ENCODE assay signal across 1 cellular context in the genomic region with DNA sequence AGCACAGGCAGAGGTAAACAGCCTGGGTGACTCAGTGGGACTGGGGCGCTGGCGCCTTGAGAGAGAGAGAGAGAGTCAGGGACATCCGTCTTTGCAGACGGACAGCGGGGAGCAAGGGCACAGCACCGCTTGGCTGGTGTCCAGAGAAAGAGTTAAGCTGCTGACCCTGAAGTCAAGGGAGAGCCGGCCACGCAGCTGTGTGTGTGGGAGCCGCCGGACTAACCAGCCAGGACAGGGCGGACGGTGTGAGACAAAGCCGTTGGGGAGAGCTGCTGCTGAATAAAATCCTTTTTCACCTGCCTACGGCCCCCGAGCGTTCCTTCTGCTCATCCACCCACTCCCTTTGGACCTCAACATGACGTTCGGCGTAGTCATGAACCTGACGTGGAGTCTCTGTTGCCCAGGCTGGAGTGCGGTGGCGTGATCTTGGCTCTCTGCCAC.
TF ChIP-seq lines count a peak whose summit lies in the region.

No MANE protein-coding gene starts in this region.

TF ChIP-seq in K562, 482 proteins besides CTCF, POLR2A, EP300 and RAD21 (continued from another document and continues in another):
- TF ChIP-seq, protein P1, sequence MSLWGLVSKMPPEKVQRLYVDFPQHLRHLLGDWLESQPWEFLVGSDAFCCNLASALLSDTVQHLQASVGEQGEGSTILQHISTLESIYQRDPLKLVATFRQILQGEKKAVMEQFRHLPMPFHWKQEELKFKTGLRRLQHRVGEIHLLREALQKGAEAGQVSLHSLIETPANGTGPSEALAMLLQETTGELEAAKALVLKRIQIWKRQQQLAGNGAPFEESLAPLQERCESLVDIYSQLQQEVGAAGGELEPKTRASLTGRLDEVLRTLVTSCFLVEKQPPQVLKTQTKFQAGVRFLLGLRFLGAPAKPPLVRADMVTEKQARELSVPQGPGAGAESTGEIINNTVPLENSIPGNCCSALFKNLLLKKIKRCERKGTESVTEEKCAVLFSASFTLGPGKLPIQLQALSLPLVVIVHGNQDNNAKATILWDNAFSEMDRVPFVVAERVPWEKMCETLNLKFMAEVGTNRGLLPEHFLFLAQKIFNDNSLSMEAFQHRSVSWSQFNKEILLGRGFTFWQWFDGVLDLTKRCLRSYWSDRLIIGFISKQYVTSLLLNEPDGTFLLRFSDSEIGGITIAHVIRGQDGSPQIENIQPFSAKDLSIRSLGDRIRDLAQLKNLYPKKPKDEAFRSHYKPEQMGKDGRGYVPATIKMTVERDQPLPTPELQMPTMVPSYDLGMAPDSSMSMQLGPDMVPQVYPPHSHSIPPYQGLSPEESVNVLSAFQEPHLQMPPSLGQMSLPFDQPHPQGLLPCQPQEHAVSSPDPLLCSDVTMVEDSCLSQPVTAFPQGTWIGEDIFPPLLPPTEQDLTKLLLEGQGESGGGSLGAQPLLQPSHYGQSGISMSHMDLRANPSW (CRISPR knock-in tag; IDR thresholded peaks at IDR 0.05) = no peak
- TF ChIP-seq KLF16 (IDR thresholded peaks at IDR 0.05) (peak; percentile 61; the same call in 1 of the 2 replicates), HDGF (IDR thresholded peaks at IDR 0.05) (no peak), MAFG (tag; conservative IDR thresholded peaks at IDR 0.05) (no peak), GABPB1 (CRISPR knock-in tag; IDR thresholded peaks at IDR 0.05) (no peak), MCM5 (IDR thresholded peaks at IDR 0.05; ENCODE audit: low read depth) (no peak), BCOR (IDR thresholded peaks at IDR 0.05) (0 out of 2 replicates have a peak, but pooled peaks have one; percentile 42), BACH1 (tag; IDR thresholded peaks at IDR 0.05) (no peak), BRF1 (IDR thresholded peaks at IDR 0.05; ENCODE audit: borderline replicate concordance, extremely low read depth, insufficient read length) (no peak), YBX1 (IDR thresholded peaks at IDR 0.05) (no peak), PTTG1 (tag; IDR thresholded peaks at IDR 0.05; ENCODE audit: low read depth) (no peak), ZKSCAN3 (CRISPR knock-in tag; IDR thresholded peaks at IDR 0.05) (no peak), ZZZ3 (IDR thresholded peaks at IDR 0.05) (no peak), MAFK (IDR thresholded peaks at IDR 0.05; ENCODE audit: low read length) (no peak), CCAR2 (IDR thresholded peaks at IDR 0.05; ENCODE audit: low read depth, low read length) (no peak), FOXK2 (conservative IDR thresholded peaks at IDR 0.05 in 1 of 2, IDR thresholded peaks at IDR 0.05 in 1 of 2; ENCODE audit: low read depth in 2 of 2) (0 out of 4 replicates have a peak, but pooled peaks of 1 of the 2 experiments have one; percentile 35), ZNF253 (CRISPR knock-in tag; conservative IDR thresholded peaks at IDR 0.05) (no peak), GATA2 (CRISPR knock-in tag; IDR thresholded peaks at IDR 0.05) (no peak), MTA1 (IDR thresholded peaks at IDR 0.05; ENCODE audit: borderline replicate concordance) (peak; percentile 21; the same call in 1 of the 2 replicates), ZNF175 (CRISPR knock-in tag; IDR thresholded peaks at IDR 0.05; ENCODE audit: low read depth) (0 out of 2 replicates have a peak, but pooled peaks have one; percentile 20), ZNF134 (CRISPR knock-in tag; conservative IDR thresholded peaks at IDR 0.05) (no peak), ZNF354B (CRISPR knock-in tag; IDR thresholded peaks at IDR 0.05) (no peak), FOXK1 (CRISPR knock-in tag; IDR thresholded peaks at IDR 0.05; ENCODE audit: borderline replicate concordance) (no peak), ZNF146 (CRISPR knock-in tag; IDR thresholded peaks at IDR 0.05; ENCODE audit: unreplicated experiment) (no peak), RBM22 (IDR thresholded peaks at IDR 0.05; ENCODE audit: low read depth, low read length, poor library complexity, severe bottlenecking) (no peak), ZNF12 (CRISPR knock-in tag; IDR thresholded peaks at IDR 0.05) (no peak), E2F3 (CRISPR knock-in tag; IDR thresholded peaks at IDR 0.05) (0 out of 2 replicates have a peak, but pooled peaks have one; percentile 17), TCF3 (CRISPR knock-in tag; IDR thresholded peaks at IDR 0.05) (no peak), ZC3H8 (IDR thresholded peaks at IDR 0.05) (no peak), CSDE1 (IDR thresholded peaks at IDR 0.05) (no peak), ZNF561 (CRISPR knock-in tag; conservative IDR thresholded peaks at IDR 0.05) (no peak), NR2F6 (CRISPR knock-in tag; IDR thresholded peaks at IDR 0.05) (no peak), CBX3 (IDR thresholded peaks at IDR 0.05; ENCODE audit: borderline replicate concordance in 1 of 2, low read length in 2 of 2) (no peak)
- TF ChIP-seq, protein P2, sequence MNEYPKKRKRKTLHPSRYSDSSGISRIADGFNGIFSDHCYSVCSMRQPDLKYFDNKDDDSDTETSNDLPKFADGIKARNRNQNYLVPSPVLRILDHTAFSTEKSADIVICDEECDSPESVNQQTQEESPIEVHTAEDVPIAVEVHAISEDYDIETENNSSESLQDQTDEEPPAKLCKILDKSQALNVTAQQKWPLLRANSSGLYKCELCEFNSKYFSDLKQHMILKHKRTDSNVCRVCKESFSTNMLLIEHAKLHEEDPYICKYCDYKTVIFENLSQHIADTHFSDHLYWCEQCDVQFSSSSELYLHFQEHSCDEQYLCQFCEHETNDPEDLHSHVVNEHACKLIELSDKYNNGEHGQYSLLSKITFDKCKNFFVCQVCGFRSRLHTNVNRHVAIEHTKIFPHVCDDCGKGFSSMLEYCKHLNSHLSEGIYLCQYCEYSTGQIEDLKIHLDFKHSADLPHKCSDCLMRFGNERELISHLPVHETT (CRISPR knock-in tag; conservative IDR thresholded peaks at IDR 0.05 in 1 of 2, IDR thresholded peaks at IDR 0.05 in 1 of 2) = 0 out of 4 replicates have a peak, but pooled peaks of 1 of the 2 experiments have one; percentile 7
- TF ChIP-seq, protein P3, sequence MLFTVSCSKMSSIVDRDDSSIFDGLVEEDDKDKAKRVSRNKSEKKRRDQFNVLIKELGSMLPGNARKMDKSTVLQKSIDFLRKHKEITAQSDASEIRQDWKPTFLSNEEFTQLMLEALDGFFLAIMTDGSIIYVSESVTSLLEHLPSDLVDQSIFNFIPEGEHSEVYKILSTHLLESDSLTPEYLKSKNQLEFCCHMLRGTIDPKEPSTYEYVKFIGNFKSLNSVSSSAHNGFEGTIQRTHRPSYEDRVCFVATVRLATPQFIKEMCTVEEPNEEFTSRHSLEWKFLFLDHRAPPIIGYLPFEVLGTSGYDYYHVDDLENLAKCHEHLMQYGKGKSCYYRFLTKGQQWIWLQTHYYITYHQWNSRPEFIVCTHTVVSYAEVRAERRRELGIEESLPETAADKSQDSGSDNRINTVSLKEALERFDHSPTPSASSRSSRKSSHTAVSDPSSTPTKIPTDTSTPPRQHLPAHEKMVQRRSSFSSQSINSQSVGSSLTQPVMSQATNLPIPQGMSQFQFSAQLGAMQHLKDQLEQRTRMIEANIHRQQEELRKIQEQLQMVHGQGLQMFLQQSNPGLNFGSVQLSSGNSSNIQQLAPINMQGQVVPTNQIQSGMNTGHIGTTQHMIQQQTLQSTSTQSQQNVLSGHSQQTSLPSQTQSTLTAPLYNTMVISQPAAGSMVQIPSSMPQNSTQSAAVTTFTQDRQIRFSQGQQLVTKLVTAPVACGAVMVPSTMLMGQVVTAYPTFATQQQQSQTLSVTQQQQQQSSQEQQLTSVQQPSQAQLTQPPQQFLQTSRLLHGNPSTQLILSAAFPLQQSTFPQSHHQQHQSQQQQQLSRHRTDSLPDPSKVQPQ (CRISPR knock-in tag; IDR thresholded peaks at IDR 0.05; ENCODE audit: borderline replicate concordance) = no peak
- TF ChIP-seq, protein P4, sequence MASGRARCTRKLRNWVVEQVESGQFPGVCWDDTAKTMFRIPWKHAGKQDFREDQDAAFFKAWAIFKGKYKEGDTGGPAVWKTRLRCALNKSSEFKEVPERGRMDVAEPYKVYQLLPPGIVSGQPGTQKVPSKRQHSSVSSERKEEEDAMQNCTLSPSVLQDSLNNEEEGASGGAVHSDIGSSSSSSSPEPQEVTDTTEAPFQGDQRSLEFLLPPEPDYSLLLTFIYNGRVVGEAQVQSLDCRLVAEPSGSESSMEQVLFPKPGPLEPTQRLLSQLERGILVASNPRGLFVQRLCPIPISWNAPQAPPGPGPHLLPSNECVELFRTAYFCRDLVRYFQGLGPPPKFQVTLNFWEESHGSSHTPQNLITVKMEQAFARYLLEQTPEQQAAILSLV (tag; IDR thresholded peaks at IDR 0.05) = no peak
- TF ChIP-seq, protein P5, sequence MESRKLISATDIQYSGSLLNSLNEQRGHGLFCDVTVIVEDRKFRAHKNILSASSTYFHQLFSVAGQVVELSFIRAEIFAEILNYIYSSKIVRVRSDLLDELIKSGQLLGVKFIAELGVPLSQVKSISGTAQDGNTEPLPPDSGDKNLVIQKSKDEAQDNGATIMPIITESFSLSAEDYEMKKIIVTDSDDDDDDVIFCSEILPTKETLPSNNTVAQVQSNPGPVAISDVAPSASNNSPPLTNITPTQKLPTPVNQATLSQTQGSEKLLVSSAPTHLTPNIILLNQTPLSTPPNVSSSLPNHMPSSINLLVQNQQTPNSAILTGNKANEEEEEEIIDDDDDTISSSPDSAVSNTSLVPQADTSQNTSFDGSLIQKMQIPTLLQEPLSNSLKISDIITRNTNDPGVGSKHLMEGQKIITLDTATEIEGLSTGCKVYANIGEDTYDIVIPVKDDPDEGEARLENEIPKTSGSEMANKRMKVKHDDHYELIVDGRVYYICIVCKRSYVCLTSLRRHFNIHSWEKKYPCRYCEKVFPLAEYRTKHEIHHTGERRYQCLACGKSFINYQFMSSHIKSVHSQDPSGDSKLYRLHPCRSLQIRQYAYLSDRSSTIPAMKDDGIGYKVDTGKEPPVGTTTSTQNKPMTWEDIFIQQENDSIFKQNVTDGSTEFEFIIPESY (CRISPR knock-in tag; IDR thresholded peaks at IDR 0.05) = no peak
- TF ChIP-seq, protein P6, sequence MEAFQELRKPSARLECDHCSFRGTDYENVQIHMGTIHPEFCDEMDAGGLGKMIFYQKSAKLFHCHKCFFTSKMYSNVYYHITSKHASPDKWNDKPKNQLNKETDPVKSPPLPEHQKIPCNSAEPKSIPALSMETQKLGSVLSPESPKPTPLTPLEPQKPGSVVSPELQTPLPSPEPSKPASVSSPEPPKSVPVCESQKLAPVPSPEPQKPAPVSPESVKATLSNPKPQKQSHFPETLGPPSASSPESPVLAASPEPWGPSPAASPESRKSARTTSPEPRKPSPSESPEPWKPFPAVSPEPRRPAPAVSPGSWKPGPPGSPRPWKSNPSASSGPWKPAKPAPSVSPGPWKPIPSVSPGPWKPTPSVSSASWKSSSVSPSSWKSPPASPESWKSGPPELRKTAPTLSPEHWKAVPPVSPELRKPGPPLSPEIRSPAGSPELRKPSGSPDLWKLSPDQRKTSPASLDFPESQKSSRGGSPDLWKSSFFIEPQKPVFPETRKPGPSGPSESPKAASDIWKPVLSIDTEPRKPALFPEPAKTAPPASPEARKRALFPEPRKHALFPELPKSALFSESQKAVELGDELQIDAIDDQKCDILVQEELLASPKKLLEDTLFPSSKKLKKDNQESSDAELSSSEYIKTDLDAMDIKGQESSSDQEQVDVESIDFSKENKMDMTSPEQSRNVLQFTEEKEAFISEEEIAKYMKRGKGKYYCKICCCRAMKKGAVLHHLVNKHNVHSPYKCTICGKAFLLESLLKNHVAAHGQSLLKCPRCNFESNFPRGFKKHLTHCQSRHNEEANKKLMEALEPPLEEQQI (IDR thresholded peaks at IDR 0.05) = no peak
- TF ChIP-seq, protein P7, sequence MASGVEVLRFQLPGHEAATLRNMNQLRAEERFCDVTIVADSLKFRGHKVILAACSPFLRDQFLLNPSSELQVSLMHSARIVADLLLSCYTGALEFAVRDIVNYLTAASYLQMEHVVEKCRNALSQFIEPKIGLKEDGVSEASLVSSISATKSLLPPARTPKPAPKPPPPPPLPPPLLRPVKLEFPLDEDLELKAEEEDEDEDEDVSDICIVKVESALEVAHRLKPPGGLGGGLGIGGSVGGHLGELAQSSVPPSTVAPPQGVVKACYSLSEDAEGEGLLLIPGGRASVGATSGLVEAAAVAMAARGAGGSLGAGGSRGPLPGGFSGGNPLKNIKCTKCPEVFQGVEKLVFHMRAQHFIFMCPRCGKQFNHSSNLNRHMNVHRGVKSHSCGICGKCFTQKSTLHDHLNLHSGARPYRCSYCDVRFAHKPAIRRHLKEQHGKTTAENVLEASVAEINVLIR (CRISPR knock-in tag; IDR thresholded peaks at IDR 0.05) = no peak
- TF ChIP-seq, protein P8, sequence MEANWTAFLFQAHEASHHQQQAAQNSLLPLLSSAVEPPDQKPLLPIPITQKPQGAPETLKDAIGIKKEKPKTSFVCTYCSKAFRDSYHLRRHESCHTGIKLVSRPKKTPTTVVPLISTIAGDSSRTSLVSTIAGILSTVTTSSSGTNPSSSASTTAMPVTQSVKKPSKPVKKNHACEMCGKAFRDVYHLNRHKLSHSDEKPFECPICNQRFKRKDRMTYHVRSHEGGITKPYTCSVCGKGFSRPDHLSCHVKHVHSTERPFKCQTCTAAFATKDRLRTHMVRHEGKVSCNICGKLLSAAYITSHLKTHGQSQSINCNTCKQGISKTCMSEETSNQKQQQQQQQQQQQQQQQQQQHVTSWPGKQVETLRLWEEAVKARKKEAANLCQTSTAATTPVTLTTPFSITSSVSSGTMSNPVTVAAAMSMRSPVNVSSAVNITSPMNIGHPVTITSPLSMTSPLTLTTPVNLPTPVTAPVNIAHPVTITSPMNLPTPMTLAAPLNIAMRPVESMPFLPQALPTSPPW (CRISPR knock-in tag; IDR thresholded peaks at IDR 0.05) = no peak; the same call in none of the 2 replicates
- TF ChIP-seq, protein P9, sequence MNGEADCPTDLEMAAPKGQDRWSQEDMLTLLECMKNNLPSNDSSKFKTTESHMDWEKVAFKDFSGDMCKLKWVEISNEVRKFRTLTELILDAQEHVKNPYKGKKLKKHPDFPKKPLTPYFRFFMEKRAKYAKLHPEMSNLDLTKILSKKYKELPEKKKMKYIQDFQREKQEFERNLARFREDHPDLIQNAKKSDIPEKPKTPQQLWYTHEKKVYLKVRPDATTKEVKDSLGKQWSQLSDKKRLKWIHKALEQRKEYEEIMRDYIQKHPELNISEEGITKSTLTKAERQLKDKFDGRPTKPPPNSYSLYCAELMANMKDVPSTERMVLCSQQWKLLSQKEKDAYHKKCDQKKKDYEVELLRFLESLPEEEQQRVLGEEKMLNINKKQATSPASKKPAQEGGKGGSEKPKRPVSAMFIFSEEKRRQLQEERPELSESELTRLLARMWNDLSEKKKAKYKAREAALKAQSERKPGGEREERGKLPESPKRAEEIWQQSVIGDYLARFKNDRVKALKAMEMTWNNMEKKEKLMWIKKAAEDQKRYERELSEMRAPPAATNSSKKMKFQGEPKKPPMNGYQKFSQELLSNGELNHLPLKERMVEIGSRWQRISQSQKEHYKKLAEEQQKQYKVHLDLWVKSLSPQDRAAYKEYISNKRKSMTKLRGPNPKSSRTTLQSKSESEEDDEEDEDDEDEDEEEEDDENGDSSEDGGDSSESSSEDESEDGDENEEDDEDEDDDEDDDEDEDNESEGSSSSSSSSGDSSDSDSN (IDR thresholded peaks at IDR 0.05; ENCODE audit: borderline replicate concordance in 1 of 2, low read depth in 2 of 2, low read length in 2 of 2) = no peak
- TF ChIP-seq, protein P10, sequence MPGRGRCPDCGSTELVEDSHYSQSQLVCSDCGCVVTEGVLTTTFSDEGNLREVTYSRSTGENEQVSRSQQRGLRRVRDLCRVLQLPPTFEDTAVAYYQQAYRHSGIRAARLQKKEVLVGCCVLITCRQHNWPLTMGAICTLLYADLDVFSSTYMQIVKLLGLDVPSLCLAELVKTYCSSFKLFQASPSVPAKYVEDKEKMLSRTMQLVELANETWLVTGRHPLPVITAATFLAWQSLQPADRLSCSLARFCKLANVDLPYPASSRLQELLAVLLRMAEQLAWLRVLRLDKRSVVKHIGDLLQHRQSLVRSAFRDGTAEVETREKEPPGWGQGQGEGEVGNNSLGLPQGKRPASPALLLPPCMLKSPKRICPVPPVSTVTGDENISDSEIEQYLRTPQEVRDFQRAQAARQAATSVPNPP (IDR thresholded peaks at IDR 0.05; ENCODE audit: borderline replicate concordance, insufficient read depth, insufficient read length) = no peak
